Comparison of ENCODE assay signal across 8 cellular contexts in the genomic region with DNA sequence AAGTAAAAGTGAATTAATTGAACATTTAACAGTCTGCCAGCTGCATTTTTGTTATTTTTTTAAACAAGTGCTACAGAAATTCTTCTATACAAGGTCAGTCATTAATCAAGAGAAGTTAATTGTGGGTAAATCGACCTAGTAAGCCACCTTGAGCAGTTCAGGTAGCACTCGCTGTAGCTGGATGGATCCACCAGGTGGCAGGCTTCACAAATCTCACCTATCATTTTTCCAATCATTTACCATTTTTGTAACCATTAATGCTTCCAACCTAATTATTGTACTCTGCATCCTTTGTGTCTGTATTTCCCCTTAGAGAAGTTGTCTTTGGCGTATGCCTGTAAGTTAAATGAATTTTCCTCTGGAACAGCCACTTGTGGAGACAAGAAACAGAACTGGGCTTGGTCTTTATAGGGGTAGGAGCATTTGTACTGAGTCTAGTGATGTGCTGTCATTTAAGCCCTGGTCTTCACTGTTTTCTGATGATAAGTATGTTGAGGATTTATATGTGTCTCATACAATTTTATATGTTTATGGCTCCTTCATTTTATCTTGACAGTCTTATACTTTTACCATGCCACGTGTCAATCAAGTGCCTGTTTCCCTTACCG. TPM values are rescaled to one million over a fixed set of nuclear protein-coding genes. Genes with fewer than 3 reads are reported as not detected.
A peak's percentile ranks its signal among the peaks of the same experiment; 100 is the strongest.
DNase-seq lines count a peak whose midpoint lies in the region; ATAC-seq, FAIRE-seq and TF ChIP-seq lines count a peak whose summit lies in the region.

No MANE protein-coding gene starts in this region.

- H3K4me2 ChIP-seq in K562 (ENCODE audit: insufficient read depth, low read length) (no peak overlapping the region), HepG2 (ENCODE audit: low read depth, low read length) (no peak overlapping the region)

- TF ChIP-seq CTCF in K562 (IDR thresholded peaks at IDR 0.05 in 2 of 3, conservative IDR thresholded peaks at IDR 0.05 in 1 of 3; ENCODE audit: insufficient read depth in 2 of 3, low read depth in 1 of 3, low read length in 3 of 3) = peak; percentile 38 to 69 (median 68)
- peak; percentile 61 for TF ChIP-seq CTCF in HepG2 (CRISPR knock-in tag; IDR thresholded peaks at IDR 0.05)
- peak; percentile 56 to 81 (median 69) for TF ChIP-seq CTCF in testis (IDR thresholded peaks at IDR 0.05)

- no peaks in the 10 kb centered on the region for H4K20me1 ChIP-seq in K562 (replicated peaks; ENCODE audit: control insufficient read depth, insufficient read depth, low read length)
- no peaks in the 10 kb centered on the region for H4K20me1 ChIP-seq in HepG2 (ENCODE audit: insufficient read depth, low read length)

- TF ChIP-seq POLR2A in GM12891 (IDR thresholded peaks at IDR 0.05; ENCODE audit: low read depth, low read length) = no peak
- no peak for TF ChIP-seq POLR2A in K562 (conservative IDR thresholded peaks at IDR 0.05)
- TF ChIP-seq POLR2A in HepG2 (IDR thresholded peaks at IDR 0.05; ENCODE audit: insufficient read depth in 1 of 2, low read depth in 2 of 2, low read length in 2 of 2) = no peak
- TF ChIP-seq POLR2A in testis (IDR thresholded peaks at IDR 0.05) = no peak

- BruUV-seq in K562 (replicated peaks; lab: Mats Ljungman, UMichigan) (no TSS peak), HepG2 (replicated peaks; lab: Mats Ljungman, UMichigan) (no TSS peak)

- CTCF ChIA-PET in K562 (lab: Yijun Ruan, JAX; ENCODE audit: low intra/inter-chr PET ratio) (interaction anchor here (0.5 to 1.6 kb wide), 2 partner anchors 50 to 52 kb away, joined by 3 to 23 read pairs; no protein-coding TSS in a partner anchor), HepG2 (lab: Yijun Ruan, JAX; ENCODE audit: low intra/inter-chr PET ratio, low total read pairs) (interaction anchor here (1.2 to 2.0 kb wide), 2 partner anchors 50 to 52 kb away, joined by 3 to 13 read pairs; no protein-coding TSS in a partner anchor)

- no peak overlapping the region for H2AFZ ChIP-seq in K562 (ENCODE audit: low read depth, low read length)
- H2AFZ ChIP-seq in HepG2 (ENCODE audit: low read length) = no peak overlapping the region

- H3K9me3 ChIP-seq in K562 (replicated peaks; ENCODE audit: control insufficient read depth, insufficient read depth, low read depth, low read length) (no peaks in the 10 kb centered on the region), HepG2 (ENCODE audit: low read length) (no peaks in the 10 kb centered on the region), testis (no peaks in the 10 kb centered on the region)

- H3K27ac ChIP-seq in K562 (ENCODE audit: extremely low read depth, low read depth, low read length) = no peak overlapping the region
- no peak overlapping the region for H3K27ac ChIP-seq in HepG2 (ENCODE audit: extremely low read length, insufficient read depth, low read length)
- no peak overlapping the region for H3K27ac ChIP-seq in testis

- POLR2A ChIA-PET in K562 (lab: Yijun Ruan, JAX) = interaction anchor here (0.6 kb wide), 1 partner anchor 29 kb away, joined by 3 read pairs; no protein-coding TSS in a partner anchor
- POLR2A ChIA-PET in HepG2 (lab: Yijun Ruan, JAX) = no interaction called here

- TF ChIP-seq EP300 in K562 (IDR thresholded peaks at IDR 0.05; ENCODE audit: low read length) (no peak), HepG2 (IDR thresholded peaks at IDR 0.05; ENCODE audit: low read depth in 2 of 2, low read length in 2 of 2) (no peak), HepG2 (CRISPR knock-in tag; IDR thresholded peaks at IDR 0.05; ENCODE audit: borderline replicate concordance) (no peak)

- peak; percentile 19 for DNase-seq in ACHN
- DNase-seq in GM12891 (ENCODE audit: insufficient read length, low spot score) = peak; percentile 14
- DNase-seq in T-helper 1 cell = peak; percentile 23 to 59 (median 37)
- peak; percentile 32 to 48 (median 46) for DNase-seq in K562 (ENCODE audit: extremely low read depth in 1 of 4, low spot score in 3 of 4)
- DNase-seq in HepG2 (ENCODE audit: low spot score) = peak; percentile 22
- peak; percentile 45 for DNase-seq in testis
- no peak for DNase-seq in dedifferentiated amniotic fluid mesenchymal stem cell (ENCODE audit: extremely low spot score)

- ATAC-seq in HG03442 (IDR thresholded peaks at IDR 0.05; ENCODE audit: unreplicated experiment) (peak; percentile 70), K562 (peak; percentile 84), HepG2 (peak; percentile 71)

- H3K4me1 ChIP-seq in K562 (replicated peaks in 1 of 2; ENCODE audit: control insufficient read depth in 2 of 2, insufficient read depth in 2 of 2, low read length in 2 of 2) (no peaks in the 10 kb centered on the region), HepG2 (ENCODE audit: insufficient read depth, low read length) (peaks cover 8% of the 10 kb centered on the region), testis (no peaks in the 10 kb centered on the region)

- H3K79me2 ChIP-seq in K562 (ENCODE audit: control insufficient read depth, insufficient read depth, low read length) (no peaks in the 10 kb centered on the region), HepG2 (ENCODE audit: insufficient read depth, low read length) (no peaks in the 10 kb centered on the region)

- peak; percentile 52 to 69 for TF ChIP-seq RAD21 in K562 (CRISPR knock-in tag; conservative IDR thresholded peaks at IDR 0.05 in 1 of 2, IDR thresholded peaks at IDR 0.05 in 1 of 2)
- no peak for TF ChIP-seq RAD21 in HepG2 (CRISPR knock-in tag; IDR thresholded peaks at IDR 0.05)

- peaks cover 11% of the 10 kb centered on the region for H3K36me3 ChIP-seq in K562 (ENCODE audit: control insufficient read depth, insufficient read depth, low read length)
- H3K36me3 ChIP-seq in HepG2 (replicated peaks in 1 of 2; ENCODE audit: control insufficient read depth in 1 of 2, insufficient read depth in 2 of 2, low read length in 2 of 2) = peaks cover 0 to 13% of the 10 kb centered on the region in 2 experiments; a peak in 3 of 5 replicates
- no peaks in the 10 kb centered on the region for H3K36me3 ChIP-seq in testis (ENCODE audit: low read depth, missing control alignments)

- no peaks in the 10 kb centered on the region for H3K9me1 ChIP-seq in K562 (ENCODE audit: control insufficient read depth, insufficient read depth, low read length)

- no peak overlapping the region for H3K9ac ChIP-seq in K562 (ENCODE audit: insufficient read depth in 1 of 2, low read depth in 2 of 2, low read length in 2 of 2)
- no peak overlapping the region for H3K9ac ChIP-seq in HepG2 (ENCODE audit: insufficient read depth, low read depth, low read length)

- FAIRE-seq in GM12891 (lab: Jason Lieb, UNC) (peak; percentile 82), K562 (lab: Jason Lieb, UNC) (peak; percentile 83), HepG2 (lab: Jason Lieb, UNC) (peak; percentile 74)

- intact Hi-C loops in K562 (cut with micrococcal nuclease) (loop anchor here (1.0 kb wide), 1 partner anchor 52 kb away; no protein-coding TSS in a partner anchor), HepG2 (cut with micrococcal nuclease; ENCODE audit: unreplicated experiment) (loop anchor here (1.0 kb wide), 2 partner anchors 52 to 1095 kb away; no protein-coding TSS in a partner anchor), testis (cut with DNase I; ENCODE audit: low total_unique reads) (no loop called here)

- 43% methylated on average over 5 of the region's 5 CpGs for WGBS in K562 (ENCODE audit: insufficient coverage, low coverage, missing lambda C conversion rate)
- WGBS in HepG2 (ENCODE audit: low lambda C conversion rate) = 63% methylated on average over 5 of the region's 5 CpGs
- WGBS in testis, 2 donors = 71 to 72% methylated on average over 5 of the region's 5 CpGs

- no peak overlapping the region for H3K4me3 ChIP-seq in K562
- no peak overlapping the region for H3K4me3 ChIP-seq in HepG2 (replicated peaks in 1 of 3; ENCODE audit: insufficient read depth in 1 of 3, low read depth in 2 of 3, low read length in 3 of 3)
- no peak overlapping the region for H3K4me3 ChIP-seq in testis

- in situ Hi-C loops in ACHN (cut with HindIII; ENCODE audit: low pct_ligation_motif_present, low pct_unique_long_range_greater_than_20kb, low sequenced_read_pairs) (no loop called here), K562 (cut with MboI) (no loop called here), HepG2 (cut with HindIII; ENCODE audit: extremely low pct_ligation_motif_present, low pct_unique_long_range_greater_than_20kb) (loop anchor here (5.0 kb wide), 1 partner anchor 55 kb away; no protein-coding TSS in a partner anchor)

- H3K27me3 ChIP-seq in K562 (ENCODE audit: control insufficient read depth in 2 of 2, insufficient read depth in 2 of 2, low read length in 2 of 2) = no peaks in the 10 kb centered on the region
- no peaks in the 10 kb centered on the region for H3K27me3 ChIP-seq in HepG2 (ENCODE audit: control insufficient read depth in 1 of 2, insufficient read depth in 2 of 2, low read length in 2 of 2)
- no peaks in the 10 kb centered on the region for H3K27me3 ChIP-seq in testis

RNA-seq across cellular contexts. Expression of gene CD180, which starts 39.5 kb away (rescaled TPM):
- 1.1 TPM for polyA plus RNA-seq in GM12891 (2012; ENCODE audit: low read depth, missing spikeins)
- total RNA-seq in K562 (2011; cell fraction: chromatin; rRNA removed; ENCODE audit: low replicate concordance) = not detected in 2 replicates
- not detected in 2 replicates for total RNA-seq in K562 (2011; cell fraction: nucleolus; rRNA removed)
- total RNA-seq in K562 (2011; cell fraction: nucleoplasm; rRNA removed) = not detected in 2 replicates
- total RNA-seq in K562 (2014; rRNA removed) (not detected in 2 replicates), K562 (2014; rRNA removed; fragmentation: Illumina TruSeq; extraction: Trizol) (not detected in 2 replicates), K562 (2015; rRNA removed; fragmentation: Illumina TruSeq; extraction: Trizol) (0.04 and 0.07 TPM in 2 replicates), K562 (2021) (not detected in 2 replicates), HepG2 (2016; rRNA removed; fragmentation: Illumina TruSeq; extraction: Trizol) (not detected in 2 replicates), testis (under 1 TPM; 0.08 to 0.37 TPM)
- polyA plus RNA-seq in K562 (2011; rRNA removed) (not detected in 2 replicates), K562 (2014; fragmentation: Illumina TruSeq; extraction: Trizol) (0.01 TPM in 1 of 2 replicates, not detected in the other), K562 (2014; fragmentation: Nextera tagmentation; extraction: Ambion mirVana) (not detected), K562 (2014; rRNA removed) (not detected in 2 replicates), HepG2 (2011; rRNA removed) (not detected in 2 replicates), testis (ENCODE audit: insufficient read depth, low read depth, low replicate concordance) (1.1 TPM)
- not detected in 2 replicates for polyA plus RNA-seq in K562 (2011; cell fraction: cytosol; rRNA removed)
- not detected in 2 replicates for polyA plus RNA-seq in K562 (2011; cell fraction: nucleus; rRNA removed)
- 0.03 and 0.04 TPM in 2 replicates for polyA plus RNA-seq in K562 (2012)
- not detected in 2 replicates for polyA minus RNA-seq in K562 (2011; rRNA and poly(A)+ RNA removed)
- polyA minus RNA-seq in K562 (2011; cell fraction: cytosol; rRNA and poly(A)+ RNA removed) = not detected in 2 replicates
- not detected in 2 replicates for polyA minus RNA-seq in K562 (2011; cell fraction: nucleus; rRNA and poly(A)+ RNA removed)
- total RNA-seq in HepG2 (2016; cell fraction: cytosol; rRNA removed; fragmentation: Illumina TruSeq; extraction: Trizol; ENCODE audit: low read depth) = not detected in 2 replicates
- not detected in 2 replicates for total RNA-seq in HepG2 (2016; cell fraction: insoluble cytoplasmic fraction; rRNA removed; fragmentation: Illumina TruSeq; extraction: Trizol)
- not detected in 2 replicates for total RNA-seq in HepG2 (2016; cell fraction: membrane; rRNA removed; fragmentation: Illumina TruSeq; extraction: Trizol)
- not detected in 2 replicates for total RNA-seq in HepG2 (2016; cell fraction: nucleus; rRNA removed; fragmentation: Illumina TruSeq; extraction: Trizol)
- polyA plus RNA-seq in HepG2 (2011; cell fraction: cytosol; rRNA removed) = not detected in 2 replicates
- not detected in 2 replicates for polyA plus RNA-seq in HepG2 (2011; cell fraction: nucleus; rRNA removed)
- polyA plus RNA-seq in HepG2 (2012) = not detected in 2 replicates
- polyA plus RNA-seq in HepG2 (2016; cell fraction: cytosol; fragmentation: Illumina TruSeq; extraction: Trizol; ENCODE audit: low read depth) = not detected in 2 replicates
- polyA plus RNA-seq in HepG2 (2016; cell fraction: insoluble cytoplasmic fraction; fragmentation: Illumina TruSeq; extraction: Trizol; ENCODE audit: low read depth) = not detected in 2 replicates
- not detected in 2 replicates for polyA plus RNA-seq in HepG2 (2016; cell fraction: membrane; fragmentation: Illumina TruSeq; extraction: Trizol; ENCODE audit: low read depth)
- polyA plus RNA-seq in HepG2 (2016; cell fraction: nucleus; fragmentation: Illumina TruSeq; extraction: Trizol; ENCODE audit: insufficient read depth, low read depth) = not detected in 2 replicates
- polyA minus RNA-seq in HepG2 (2011; rRNA and poly(A)+ RNA removed; ENCODE audit: low replicate concordance) = not detected in 2 replicates
- not detected in 2 replicates for polyA minus RNA-seq in HepG2 (2011; cell fraction: cytosol; rRNA and poly(A)+ RNA removed)
- not detected in 2 replicates for polyA minus RNA-seq in HepG2 (2011; cell fraction: nucleus; rRNA and poly(A)+ RNA removed)
